Comparison of ENCODE assay signal across 15 cellular contexts in the genomic region with DNA sequence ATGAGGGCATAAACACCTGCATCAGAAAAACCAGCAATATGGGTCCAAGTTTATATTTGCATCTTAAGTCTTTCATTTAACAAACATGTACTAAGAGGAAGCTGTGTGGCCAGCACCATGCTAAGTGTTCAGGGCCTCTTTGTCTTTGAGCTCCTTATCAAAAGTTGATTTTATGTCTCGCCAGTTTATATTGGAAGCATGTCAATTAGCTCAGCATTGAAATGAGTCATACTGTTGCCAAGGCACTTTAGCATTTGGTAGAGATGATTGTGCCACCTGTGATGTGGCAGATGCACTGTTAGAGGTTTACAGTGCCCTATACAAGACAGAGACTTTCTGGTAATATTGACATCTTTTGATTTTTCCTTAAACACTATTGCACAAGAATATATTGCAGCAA.
DNase-seq lines count a peak whose midpoint lies in the region; ATAC-seq and TF ChIP-seq lines count a peak whose summit lies in the region.
"Had no signal": no experiment of that assay in that cellular context is flagged by ENCODE, and none has a peak within 500 bp of the region (broad histone marks: within the 10 kb centered on the region; RNA-seq: fewer than 3 reads in every experiment).

No MANE protein-coding gene starts in this region.

- H3K4me3 ChIP-seq in Caco-2 (ENCODE audit: low read depth, low read length): no peak overlapping the region
- H3K4me3 ChIP-seq in IMR-90 (ENCODE audit: insufficient read depth, low read depth, low read length): no peak overlapping the region
- H3K4me3 ChIP-seq: BLaER1, cardiac muscle cell, skin epidermis had no signal

- no peak overlapping the region for H3K4ac ChIP-seq in IMR-90 (ENCODE audit: low read depth, low read length)

- TF ChIP-seq RAD21 in IMR-90 (IDR thresholded peaks at IDR 0.05; ENCODE audit: low read length): no peak

- intact Hi-C loops in Caco-2 (cut with micrococcal nuclease; ENCODE audit: unreplicated experiment) (no loop called here), IMR-90 (cut with micrococcal nuclease) (no loop called here)

- H3K4me3 Mint-ChIP-seq in Caco-2 (ENCODE audit: unreplicated experiment): no peak overlapping the region
- no peak overlapping the region for H3K4me3 Mint-ChIP-seq in natural killer cell treated with Interleukin-12 subunit alpha and Interleukin-12 subunit beta and Interleukin-15 and Interleukin-18, amount 100 ng/mL, for 72 hours

- H3K4me1 Mint-ChIP-seq in Caco-2 (ENCODE audit: low read depth, unreplicated experiment): peaks cover 14% of the 10 kb centered on the region
- no peaks in the 10 kb centered on the region for H3K4me1 Mint-ChIP-seq in natural killer cell treated with Interleukin-12 subunit alpha and Interleukin-12 subunit beta and Interleukin-15 and Interleukin-18, amount 100 ng/mL, for 72 hours (ENCODE audit: low read depth in 2 of 2)

- H3K27ac ChIP-seq in IMR-90 (ENCODE audit: insufficient read depth, low read length): no peak overlapping the region
- H3K27ac ChIP-seq: BLaER1, cardiac muscle cell, HL-60, skin epidermis, WERI-Rb-1 had no signal

- no peak overlapping the region for H3K4me2 ChIP-seq in IMR-90 (ENCODE audit: low read depth, low read length)
- H3K4me2 ChIP-seq: BLaER1 had no signal

- H4K8ac ChIP-seq in IMR-90 (ENCODE audit: low read depth in 2 of 2, low read length in 2 of 2): no peak overlapping the region

- H2BK120ac ChIP-seq in IMR-90 (ENCODE audit: low read depth, low read length): no peak overlapping the region

- H3K79me1 ChIP-seq in IMR-90 (ENCODE audit: low read depth in 1 of 2, low read length in 2 of 2): peaks cover 18 to 53% of the 10 kb centered on the region in 2 experiments

- no CpG with 5 or more reads among the region's 1 CpG for WGBS in IMR-90 (ENCODE audit: extremely low coverage in 2 of 2, insufficient read length in 1 of 2), 2 experiments

- no peak overlapping the region for H2AK9ac ChIP-seq in IMR-90 (replicated peaks; ENCODE audit: low read depth, low read length, poor library complexity)

- H3K36me3 ChIP-seq in Caco-2 (ENCODE audit: control insufficient read depth, insufficient read depth, low read length) (no peaks in the 10 kb centered on the region), IMR-90 (ENCODE audit: control insufficient read depth, insufficient read depth, low read length) (peaks cover 6% of the 10 kb centered on the region; the same call in 1 of the 2 replicates)
- H3K36me3 ChIP-seq: BLaER1, cardiac muscle cell, WERI-Rb-1 had no signal

- no peak overlapping the region for H2BK5ac ChIP-seq in IMR-90 (ENCODE audit: low read depth, low read length, poor library complexity, severe bottlenecking)

- CTCF ChIA-PET in Caco-2 (lab: Charles Lee) (no interaction called here), IMR-90 (lab: Yijun Ruan, JAX) (no interaction called here)

- no peak for ATAC-seq in IMR-90 (ENCODE audit: low read depth)
- ATAC-seq in HG03442 (IDR thresholded peaks at IDR 0.05; ENCODE audit: unreplicated experiment): no peak
- no peak for ATAC-seq in natural killer cell treated with Interleukin-12 subunit alpha and Interleukin-12 subunit beta and Interleukin-15 and Interleukin-18, amount 100 ng/mL, for 72 hours
- no peak for ATAC-seq in HG03520 (IDR thresholded peaks at IDR 0.05; ENCODE audit: unreplicated experiment)

- no peak overlapping the region for H4K91ac ChIP-seq in IMR-90 (ENCODE audit: insufficient read depth, low read depth, low read length)

- no peaks in the 10 kb centered on the region for H3K9me3 ChIP-seq in Caco-2
- no peaks in the 10 kb centered on the region for H3K9me3 ChIP-seq in IMR-90 (ENCODE audit: control insufficient read depth, insufficient read depth, low read length)
- H3K9me3 ChIP-seq: BLaER1 had no signal

- POLR2A ChIA-PET in Caco-2 (lab: Charles Lee): no interaction called here
- POLR2A ChIA-PET in IMR-90 (lab: Charles Lee; ENCODE audit: unreplicated experiment): interaction anchor here (0.6 kb wide), 1 partner anchor 1200 kb away, joined by 3 read pairs; no protein-coding TSS in a partner anchor

- H2AK5ac ChIP-seq in IMR-90 (ENCODE audit: low read depth, low read length): no peak overlapping the region

- no peak overlapping the region for H3K23ac ChIP-seq in IMR-90 (ENCODE audit: low read depth, low read length)

- H3K4me1 ChIP-seq in Caco-2: no peaks in the 10 kb centered on the region
- H3K4me1 ChIP-seq in IMR-90 (ENCODE audit: control insufficient read depth, insufficient read depth, low read length): peaks cover 5% of the 10 kb centered on the region
- H3K4me1 ChIP-seq: BLaER1 had no signal

- no peak overlapping the region for H3K56ac ChIP-seq in IMR-90 (ENCODE audit: extremely low read depth, insufficient read depth, low read length)

- H3K27me3 ChIP-seq in Caco-2 (replicated peaks; ENCODE audit: control insufficient read depth, insufficient read depth, low read length) (no peaks in the 10 kb centered on the region), IMR-90 (ENCODE audit: control insufficient read depth, insufficient read depth, low read length) (no peaks in the 10 kb centered on the region)
- H3K27me3 ChIP-seq: BLaER1, cardiac muscle cell had no signal

- H3K27ac Mint-ChIP-seq in Caco-2 (ENCODE audit: unreplicated experiment): no peak overlapping the region
- H3K27ac Mint-ChIP-seq in natural killer cell treated with Interleukin-12 subunit alpha and Interleukin-12 subunit beta and Interleukin-15 and Interleukin-18, amount 100 ng/mL, for 72 hours: no peak overlapping the region

- BruUV-seq in Caco-2 (replicated peaks; lab: Mats Ljungman, UMichigan) (TSS peak; percentile 12), IMR-90 (replicated peaks; lab: Mats Ljungman, UMichigan) (no TSS peak)

- H2BK15ac ChIP-seq in IMR-90 (ENCODE audit: low read depth, low read length): no peak overlapping the region

- no peak overlapping the region for H2BK20ac ChIP-seq in IMR-90 (ENCODE audit: low read depth, low read length)

- H3K36me3 Mint-ChIP-seq in Caco-2 (ENCODE audit: insufficient read depth, unreplicated experiment): peaks cover 32% of the 10 kb centered on the region
- H3K36me3 Mint-ChIP-seq in natural killer cell treated with Interleukin-12 subunit alpha and Interleukin-12 subunit beta and Interleukin-15 and Interleukin-18, amount 100 ng/mL, for 72 hours: no peaks in the 10 kb centered on the region

- H2AFZ ChIP-seq in IMR-90 (replicated peaks; ENCODE audit: low read length, poor library complexity): no peak overlapping the region

- no peak overlapping the region for H4K5ac ChIP-seq in IMR-90 (ENCODE audit: low read depth, low read length)

- dilution Hi-C loops in IMR-90 (cut with HindIII; ENCODE audit: low sequenced_read_pairs, unreplicated experiment): no loop called here

- H3K9me3 Mint-ChIP-seq in Caco-2 (ENCODE audit: unreplicated experiment): no peaks in the 10 kb centered on the region
- no peaks in the 10 kb centered on the region for H3K9me3 Mint-ChIP-seq in natural killer cell treated with Interleukin-12 subunit alpha and Interleukin-12 subunit beta and Interleukin-15 and Interleukin-18, amount 100 ng/mL, for 72 hours

- peaks cover 19% of the 10 kb centered on the region for H4K20me1 ChIP-seq in IMR-90 (ENCODE audit: insufficient read depth, low read length)
- H4K20me1 ChIP-seq: BLaER1 had no signal

- H3K9me1 ChIP-seq in IMR-90 (ENCODE audit: insufficient read depth, low read length): peaks cover 11% of the 10 kb centered on the region

- H3K27me3 Mint-ChIP-seq in Caco-2 (ENCODE audit: insufficient read depth, unreplicated experiment): no peaks in the 10 kb centered on the region
- peaks cover 6 to 7% of the 10 kb centered on the region in 2 donors for H3K27me3 Mint-ChIP-seq in natural killer cell treated with Interleukin-12 subunit alpha and Interleukin-12 subunit beta and Interleukin-15 and Interleukin-18, amount 100 ng/mL, for 72 hours

- H3K18ac ChIP-seq in IMR-90 (ENCODE audit: low read depth, low read length): no peak overlapping the region

- DNase-seq in Caco-2: no peak
- peak; percentile 59 for DNase-seq in IMR-90
- peak; percentile 78 for DNase-seq in astrocyte of the hippocampus (ENCODE audit: low read depth, low spot score)
- DNase-seq in kidney tubule cell (ENCODE audit: low spot score): peak; percentile 67
- no peak for DNase-seq in natural killer cell treated with Interleukin-12 subunit alpha and Interleukin-12 subunit beta and Interleukin-15 and Interleukin-18, amount 100 ng/mL, for 72 hours (ENCODE audit: low spot score)
- no peak for DNase-seq in activated CD4-positive, alpha-beta T cell treated with anti-CD3 and anti-CD28 coated beads for 4 hours
- DNase-seq: activated T-cell treated with anti-CD3 and anti-CD28 coated beads, Interleukin-2, amount 50 U/mL, for 48 hours; OCI-M1; WERI-Rb-1 had no signal

- H3K9ac ChIP-seq in IMR-90 (ENCODE audit: low read depth, low read length): no peak overlapping the region
- H3K9ac ChIP-seq: BLaER1 had no signal

- in situ Hi-C loops in IMR-90 (cut with MboI; ENCODE audit: low sequenced_read_pairs): no loop called here

- TF ChIP-seq POLR2A in IMR-90 (IDR thresholded peaks at IDR 0.05; ENCODE audit: low read depth, low read length): no peak

- no peak overlapping the region for H3K14ac ChIP-seq in IMR-90 (replicated peaks; ENCODE audit: low read depth, low read length)

- no peak for TF ChIP-seq CTCF in Caco-2 (IDR thresholded peaks at IDR 0.05; ENCODE audit: insufficient read depth in 1 of 2, low read depth in 1 of 2, low read length in 1 of 2, severe bottlenecking in 1 of 2, unreplicated experiment in 1 of 2)
- no peak for TF ChIP-seq CTCF in IMR-90 (conservative IDR thresholded peaks at IDR 0.05; ENCODE audit: low read depth, low read length)

TF ChIP-seq in IMR-90, 13 proteins besides CTCF, POLR2A, EP300 and RAD21 (continues in another document):
- TF ChIP-seq RCOR1 (IDR thresholded peaks at IDR 0.05; ENCODE audit: insufficient replicate concordance, low read length) (no peak), MAFK (IDR thresholded peaks at IDR 0.05; ENCODE audit: low read depth, low read length) (no peak), FOS (IDR thresholded peaks at IDR 0.05; ENCODE audit: low read depth, low read length) (0 out of 2 replicates have a peak, but pooled peaks have one; percentile 15), CHD1 (IDR thresholded peaks at IDR 0.05; ENCODE audit: low read depth, low read length) (no peak), CEBPB (IDR thresholded peaks at IDR 0.05; ENCODE audit: low read depth, low read length) (peak; percentile 81)
- TF ChIP-seq, protein P1, sequence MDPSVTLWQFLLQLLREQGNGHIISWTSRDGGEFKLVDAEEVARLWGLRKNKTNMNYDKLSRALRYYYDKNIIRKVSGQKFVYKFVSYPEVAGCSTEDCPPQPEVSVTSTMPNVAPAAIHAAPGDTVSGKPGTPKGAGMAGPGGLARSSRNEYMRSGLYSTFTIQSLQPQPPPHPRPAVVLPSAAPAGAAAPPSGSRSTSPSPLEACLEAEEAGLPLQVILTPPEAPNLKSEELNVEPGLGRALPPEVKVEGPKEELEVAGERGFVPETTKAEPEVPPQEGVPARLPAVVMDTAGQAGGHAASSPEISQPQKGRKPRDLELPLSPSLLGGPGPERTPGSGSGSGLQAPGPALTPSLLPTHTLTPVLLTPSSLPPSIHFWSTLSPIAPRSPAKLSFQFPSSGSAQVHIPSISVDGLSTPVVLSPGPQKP (IDR thresholded peaks at IDR 0.05; ENCODE audit: borderline replicate concordance, low read depth, low read length): no peak

Comparison
In these comparisons a context has a peak if more than half of its experiments do, and no peak if none do; other contexts are left out.
1. DNase-seq: peak in IMR-90 (single experiment), astrocyte of the hippocampus (single experiment) and kidney tubule cell (single experiment); none in Caco-2 (0 of 2), natural killer cell treated with Interleukin-12 subunit alpha and Interleukin-12 subunit beta and Interleukin-15 and Interleukin-18, amount 100 ng/mL, for 72 hours (single experiment) and activated CD4-positive, alpha-beta T cell treated with anti-CD3 and anti-CD28 coated beads for 4 hours (0 of 2).